ENCODE assay signal across 8 cellular contexts in the genomic region with DNA sequence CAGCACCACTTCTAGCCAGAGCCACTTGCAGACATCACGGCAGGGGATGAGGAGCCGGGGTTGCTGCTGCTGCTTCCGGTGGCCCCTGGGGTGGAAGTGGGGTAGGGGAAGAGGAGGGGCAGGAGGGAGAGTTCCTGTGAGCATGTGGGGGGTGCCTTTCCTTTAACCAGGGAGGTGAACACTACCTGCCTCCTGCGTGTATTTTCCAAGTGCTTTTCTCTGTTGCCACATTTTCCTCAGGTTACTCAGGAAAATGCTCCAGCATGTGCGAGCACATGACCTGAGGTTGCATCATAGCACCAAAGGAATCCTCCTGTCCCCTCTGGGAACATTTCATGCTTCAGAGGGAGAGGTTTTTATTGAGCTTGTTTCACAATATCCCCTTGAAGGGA. TPM values are rescaled to one million over a fixed set of nuclear protein-coding genes. Genes with fewer than 3 reads are reported as not detected.
DNase-seq lines count a peak whose midpoint lies in the region; ATAC-seq and TF ChIP-seq lines count a peak whose summit lies in the region.

No MANE protein-coding gene starts in this region.

- no peaks in the 10 kb centered on the region for H4K20me1 ChIP-seq in GM23248 (ENCODE audit: insufficient read depth)

- DNase-seq in GM23248 (peak; percentile 84), mesothelial cell of epicardium (ENCODE audit: low spot score in 2 of 2, unreplicated experiment in 2 of 2) (no peak), NCI-H1930 (lab: John Stamatoyannopoulos, UW) (no peak), HEK293T (ENCODE audit: extremely low spot score) (no peak)

- no peaks in the 10 kb centered on the region for H3K9me3 Mint-ChIP-seq in dendritic cell treated with granulocyte-macrophage colony-stimulating factor and Interleukin-4, amounts not matched to agents 40 ng/mL and 50 ng/mL, for 4 days
- H3K9me3 Mint-ChIP-seq in mesothelial cell of epicardium, result no peaks in the 10 kb centered on the region

- in situ Hi-C loops in GM23248 (cut with MboI), result no loop called here

- no peak overlapping the region for H3K4me3 ChIP-seq in GM23248

- H2AFZ ChIP-seq in GM23248, result no peak overlapping the region

- H3K27me3 ChIP-seq in GM23248 (replicated peaks; ENCODE audit: insufficient read depth), result no peaks in the 10 kb centered on the region

- H3K9me3 ChIP-seq in GM23248 (ENCODE audit: low read depth), result no peaks in the 10 kb centered on the region

- H3K9me2 ChIP-seq in GM23248 (ENCODE audit: insufficient read depth), result no peaks in the 10 kb centered on the region

- peaks cover 85% of the 10 kb centered on the region for H3K36me3 Mint-ChIP-seq in dendritic cell treated with granulocyte-macrophage colony-stimulating factor and Interleukin-4, amounts not matched to agents 40 ng/mL and 50 ng/mL, for 4 days (ENCODE audit: low read depth)
- H3K36me3 Mint-ChIP-seq in mesothelial cell of epicardium, result peaks cover 20% of the 10 kb centered on the region

- ATAC-seq in activated CD4-positive, CD25-positive, alpha-beta regulatory T cell treated with anti-CD3 and anti-CD28 coated beads, Interleukin-2, amount 50 U/mL, for 24 hours, result peak; percentile 81 to 84
- ATAC-seq in HG03196 (IDR thresholded peaks at IDR 0.05; ENCODE audit: unreplicated experiment), result no peak
- no peak for ATAC-seq in HG03521 (IDR thresholded peaks at IDR 0.05; ENCODE audit: unreplicated experiment)

- CTCF ChIA-PET in HEK293T (lab: Yijun Ruan, JAX), result interaction anchor here (0.6 to 1.7 kb wide), 2 partner anchors 17 to 40 kb away, joined by 4 to 6 read pairs; no protein-coding TSS in a partner anchor

- H3K27ac Mint-ChIP-seq in dendritic cell treated with granulocyte-macrophage colony-stimulating factor and Interleukin-4, amounts not matched to agents 40 ng/mL and 50 ng/mL, for 4 days, result peak overlapping the region; percentile 41
- peak overlapping the region; percentile 21 for H3K27ac Mint-ChIP-seq in mesothelial cell of epicardium

- no peak overlapping the region for H3K4me3 Mint-ChIP-seq in dendritic cell treated with granulocyte-macrophage colony-stimulating factor and Interleukin-4, amounts not matched to agents 40 ng/mL and 50 ng/mL, for 4 days
- H3K4me3 Mint-ChIP-seq in mesothelial cell of epicardium, result no peak overlapping the region

- no peaks in the 10 kb centered on the region for H3K79me2 ChIP-seq in GM23248 (ENCODE audit: insufficient read depth)

- WGBS in GM23248 (ENCODE audit: low coverage in 1 of 2, low lambda C conversion rate in 2 of 2, missing lambda C conversion rate in 2 of 2), 2 experiments, result 65% methylated on average over 5 of the region's 5 CpGs

- H3F3A ChIP-seq in GM23248 (ENCODE audit: insufficient read depth), result peaks cover 3% of the 10 kb centered on the region

- peaks cover 50% of the 10 kb centered on the region for H3K4me1 Mint-ChIP-seq in dendritic cell treated with granulocyte-macrophage colony-stimulating factor and Interleukin-4, amounts not matched to agents 40 ng/mL and 50 ng/mL, for 4 days (ENCODE audit: low read depth)
- peaks cover 15% of the 10 kb centered on the region for H3K4me1 Mint-ChIP-seq in mesothelial cell of epicardium

- 0 out of 2 replicates have a peak overlapping the region, but pooled peaks have one; percentile 16 for H3K9ac ChIP-seq in GM23248

- intact Hi-C loops in dendritic cell treated with granulocyte-macrophage colony-stimulating factor and Interleukin-4, amounts not matched to agents 40 ng/mL and 50 ng/mL, for 4 days (cut with micrococcal nuclease), result no loop called here

- TF ChIP-seq CTCF in mesothelial cell of epicardium (IDR thresholded peaks at IDR 0.05; ENCODE audit: unreplicated experiment), result no peak

- H3K27me3 Mint-ChIP-seq in dendritic cell treated with granulocyte-macrophage colony-stimulating factor and Interleukin-4, amounts not matched to agents 40 ng/mL and 50 ng/mL, for 4 days, result no peaks in the 10 kb centered on the region
- H3K27me3 Mint-ChIP-seq in mesothelial cell of epicardium (ENCODE audit: low read depth), result no peaks in the 10 kb centered on the region

- H3K4me2 ChIP-seq in GM23248 (ENCODE audit: unreplicated experiment), result peak overlapping the region; percentile 16

- peaks cover 14% of the 10 kb centered on the region for H3K4me1 ChIP-seq in GM23248 (ENCODE audit: insufficient read depth)

- H3K27ac ChIP-seq in GM23248, result peak overlapping the region; percentile 29

- POLR2A ChIA-PET in HEK293T (lab: Yijun Ruan, JAX), result no interaction called here

- no peaks in the 10 kb centered on the region for H3K36me3 ChIP-seq in GM23248 (ENCODE audit: low read depth)

TF ChIP-seq in HEK293T, 16 proteins besides CTCF, POLR2A, EP300 and RAD21:
- no peak for TF ChIP-seq TARDBP (IDR thresholded peaks at IDR 0.05)
- TF ChIP-seq FOXK2 (IDR thresholded peaks at IDR 0.05), result no peak
- no peak for TF ChIP-seq SUZ12 (IDR thresholded peaks at IDR 0.05)
- TF ChIP-seq SP1 (IDR thresholded peaks at IDR 0.05), result no peak
- TF ChIP-seq FOXM1 (IDR thresholded peaks at IDR 0.05; ENCODE audit: borderline replicate concordance), result no peak
- no peak for TF ChIP-seq LEF1 (IDR thresholded peaks at IDR 0.05; ENCODE audit: borderline replicate concordance)

RNA-seq across cellular contexts. Expression of a gene that starts 12.2 kb away (rescaled TPM):
- 33.9 and 41.7 TPM in 2 replicates for total RNA-seq in GM23248 (2014; rRNA removed; shearing (Covaris generic))
- polyA plus RNA-seq in GM23248 (2016; fragmentation: Nextera tagmentation; extraction: Ambion mirVana), result 30.6 and 33.6 TPM in 2 replicates
- 50.5 to 54.6 TPM (median 51.8 TPM) in 3 replicates for total RNA-seq in mesothelial cell of epicardium

Comparison
In these comparisons a context has a peak if more than half of its experiments do, and no peak if none do; other contexts are left out.
1. ATAC-seq: peak in activated CD4-positive, CD25-positive, alpha-beta regulatory T cell treated with anti-CD3 and anti-CD28 coated beads, Interleukin-2, amount 50 U/mL, for 24 hours (2 of 2); none in HG03196 (single experiment) and HG03521 (single experiment).